8 cellular contexts compared by ENCODE assay signal in the genomic region with DNA sequence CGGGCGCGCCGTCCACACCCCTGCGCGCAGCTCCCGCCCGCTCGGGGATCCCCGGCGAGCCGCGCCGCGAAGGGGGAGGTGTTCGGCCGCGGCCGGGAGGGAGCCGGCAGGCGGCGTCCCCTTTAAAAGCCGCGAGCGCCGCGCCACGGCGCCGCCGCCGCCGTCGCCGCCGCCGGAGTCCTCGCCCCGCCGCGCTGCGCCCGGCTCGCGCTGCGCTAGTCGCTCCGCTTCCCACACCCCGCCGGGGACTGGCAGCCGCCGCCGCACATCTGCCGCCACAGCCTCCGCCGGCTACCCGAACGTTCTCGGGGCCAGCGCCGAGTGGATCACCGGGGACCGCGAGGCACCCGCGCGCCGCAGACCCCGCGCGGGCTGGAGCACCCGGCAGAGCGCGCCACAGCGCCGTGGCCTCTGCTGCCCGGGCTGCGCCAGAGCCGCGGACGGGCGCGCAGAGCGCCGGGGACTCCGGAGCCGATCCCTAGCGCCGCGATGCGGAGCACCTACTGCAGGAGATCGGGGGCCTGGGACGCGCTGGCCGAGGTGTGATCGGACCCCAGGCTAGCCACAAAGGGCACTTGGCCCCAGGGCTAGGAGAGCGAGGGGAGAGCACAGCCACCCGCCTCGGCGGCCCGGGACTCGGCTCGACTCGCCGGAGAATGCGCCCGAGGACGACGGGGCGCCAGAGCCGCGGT. TPM values are rescaled to one million over a fixed set of nuclear protein-coding genes. Genes with fewer than 3 reads are reported as not detected.
DNase-seq lines count a peak whose midpoint lies in the region; ATAC-seq, FAIRE-seq and TF ChIP-seq lines count a peak whose summit lies in the region.

A gene (plus strand): TSS at position 151 of the 692 bp plus-strand sequence. CDS start 2,441 bp downstream, outside the sequence.

- TF ChIP-seq RAD21 in K562 (CRISPR knock-in tag; conservative IDR thresholded peaks at IDR 0.05 in 1 of 2, IDR thresholded peaks at IDR 0.05 in 1 of 2) = no peak

- DNase-seq in 8988T (peak; percentile 58), GM12892 (ENCODE audit: insufficient read length) (peak; percentile 30), NCI-H69 (lab: John Stamatoyannopoulos, UW) (peak; percentile 94), K562 (ENCODE audit: extremely low read depth in 1 of 4, low spot score in 3 of 4) (peak; percentile 9 to 38 (median 17)), putamen (ENCODE audit: low spot score) (peak; percentile 68), NCI-H187 treated with DMSO at 0.1 percent for 48 hours (lab: John Stamatoyannopoulos, UW) (no peak)

- WGBS in K562 (ENCODE audit: insufficient coverage, low coverage, missing lambda C conversion rate) = no CpG with 5 or more reads among the region's 112 CpGs

- H2AFZ ChIP-seq in K562 (ENCODE audit: low read depth, low read length) = no peak within 1 kb of the TSS

- no peaks in the 10 kb centered on the region for H3K79me2 ChIP-seq in K562 (ENCODE audit: control insufficient read depth, insufficient read depth, low read length)

- H3K36me3 ChIP-seq in K562 (ENCODE audit: control insufficient read depth, insufficient read depth, low read length) (no peaks in the 10 kb centered on the region), iPS-18a (ENCODE audit: control insufficient read depth, low read depth, low read length) (peaks cover 5% of the 10 kb centered on the region)

- no peak for TF ChIP-seq POLR2A in GM12892 (IDR thresholded peaks at IDR 0.05; ENCODE audit: low read depth, low read length)
- TF ChIP-seq POLR2A in K562 (conservative IDR thresholded peaks at IDR 0.05) = no peak

- no peak within 1 kb of the TSS for H3K27ac ChIP-seq in K562 (ENCODE audit: extremely low read depth, low read depth, low read length)
- H3K27ac ChIP-seq in iPS-18a (ENCODE audit: low read length) = no peak within 1 kb of the TSS

- no peaks in the 10 kb centered on the region for H4K20me1 ChIP-seq in K562 (replicated peaks; ENCODE audit: control insufficient read depth, insufficient read depth, low read length)

- no peaks in the 10 kb centered on the region; a peak in 1 of 5 replicates for H3K27me3 ChIP-seq in K562 (ENCODE audit: control insufficient read depth in 2 of 2, insufficient read depth in 2 of 2, low read length in 2 of 2)
- peaks cover 57% of the 10 kb centered on the region for H3K27me3 ChIP-seq in iPS-18a (ENCODE audit: control insufficient read depth, insufficient read depth, low read length)

- H3K4me3 ChIP-seq in K562 (no peak within 1 kb of the TSS; the same call in 1 of the 2 replicates), iPS-18a (ENCODE audit: low read length) (peak within 1 kb of the TSS; percentile 79)

- in situ Hi-C loops in K562 (cut with MboI) = no loop called here

- H3K4me1 ChIP-seq in K562 (replicated peaks in 1 of 2; ENCODE audit: control insufficient read depth in 2 of 2, insufficient read depth in 2 of 2, low read length in 2 of 2) (peaks cover 0 to 16% of the 10 kb centered on the region in 2 experiments; a peak in 1 of 5 replicates), iPS-18a (ENCODE audit: control insufficient read depth, low read depth, low read length) (peaks cover 36% of the 10 kb centered on the region)

- H3K4me2 ChIP-seq in K562 (ENCODE audit: insufficient read depth, low read length) = no peak within 1 kb of the TSS; the same call in 1 of the 2 replicates

- CTCF ChIA-PET in K562 (lab: Yijun Ruan, JAX; ENCODE audit: low intra/inter-chr PET ratio) = no interaction called here

- POLR2A ChIA-PET in K562 (lab: Yijun Ruan, JAX) = no interaction called here

- H3K9ac ChIP-seq in K562 (ENCODE audit: insufficient read depth in 1 of 2, low read depth in 2 of 2, low read length in 2 of 2) = no peak within 1 kb of the TSS
- H3K9ac ChIP-seq in iPS-18a (ENCODE audit: low read length) = peak within 1 kb of the TSS; percentile 28

- TF ChIP-seq EP300 in K562 (IDR thresholded peaks at IDR 0.05; ENCODE audit: low read length) = no peak

- BruUV-seq in K562 (replicated peaks; lab: Mats Ljungman, UMichigan) = no TSS peak

- intact Hi-C loops in K562 (cut with micrococcal nuclease) = loop anchor here (5.0 to 10.0 kb wide), 2 partner anchors 1157 to 1955 kb away; no protein-coding TSS in a partner anchor

- no peak for FAIRE-seq in GM12892 (lab: Jason Lieb, UNC)
- no peak for FAIRE-seq in K562 (lab: Jason Lieb, UNC)

- no peak for TF ChIP-seq CTCF in K562 (IDR thresholded peaks at IDR 0.05 in 2 of 3, conservative IDR thresholded peaks at IDR 0.05 in 1 of 3; ENCODE audit: insufficient read depth in 2 of 3, low read depth in 1 of 3, low read length in 3 of 3)

- ATAC-seq in HG02884 (IDR thresholded peaks at IDR 0.05; ENCODE audit: unreplicated experiment) = peak; percentile 41
- peak; percentile 57 for ATAC-seq in K562

- H3K9me3 ChIP-seq in K562 (replicated peaks; ENCODE audit: control insufficient read depth, insufficient read depth, low read depth, low read length) = no peaks in the 10 kb centered on the region
- no peaks in the 10 kb centered on the region for H3K9me3 ChIP-seq in iPS-18a (ENCODE audit: control insufficient read depth, low read depth, low read length)

- H3K9me1 ChIP-seq in K562 (ENCODE audit: control insufficient read depth, insufficient read depth, low read length) = no peaks in the 10 kb centered on the region

TF ChIP-seq in K562, 482 proteins besides CTCF, POLR2A, EP300 and RAD21:
- no peak for TF ChIP-seq MTF1 (CRISPR knock-in tag; IDR thresholded peaks at IDR 0.05; ENCODE audit: borderline replicate concordance)
- TF ChIP-seq ZNF830 (CRISPR knock-in tag; IDR thresholded peaks at IDR 0.05) = no peak
- no peak for TF ChIP-seq KLF6 (CRISPR knock-in tag; IDR thresholded peaks at IDR 0.05; ENCODE audit: borderline replicate concordance)
- no peak for TF ChIP-seq HCFC1 (IDR thresholded peaks at IDR 0.05; ENCODE audit: low read depth, low read length)
- TF ChIP-seq FOXA1 (IDR thresholded peaks at IDR 0.05; ENCODE audit: borderline replicate concordance) = no peak
- TF ChIP-seq ZNF175 (CRISPR knock-in tag; IDR thresholded peaks at IDR 0.05; ENCODE audit: low read depth) = no peak
- no peak for TF ChIP-seq TRIM28 (IDR thresholded peaks at IDR 0.05)
- no peak for TF ChIP-seq RUNX1 (IDR thresholded peaks at IDR 0.05; ENCODE audit: low read depth)
- no peak for TF ChIP-seq SMAD1 (IDR thresholded peaks at IDR 0.05; ENCODE audit: low read depth, low read length, partially characterized antibody)
- no peak for TF ChIP-seq LARP7 (IDR thresholded peaks at IDR 0.05)
- TF ChIP-seq RB1 (IDR thresholded peaks at IDR 0.05; ENCODE audit: low read depth) = no peak
- TF ChIP-seq RFX5 (IDR thresholded peaks at IDR 0.05; ENCODE audit: low read depth, low read length) = no peak
- TF ChIP-seq, protein P1, sequence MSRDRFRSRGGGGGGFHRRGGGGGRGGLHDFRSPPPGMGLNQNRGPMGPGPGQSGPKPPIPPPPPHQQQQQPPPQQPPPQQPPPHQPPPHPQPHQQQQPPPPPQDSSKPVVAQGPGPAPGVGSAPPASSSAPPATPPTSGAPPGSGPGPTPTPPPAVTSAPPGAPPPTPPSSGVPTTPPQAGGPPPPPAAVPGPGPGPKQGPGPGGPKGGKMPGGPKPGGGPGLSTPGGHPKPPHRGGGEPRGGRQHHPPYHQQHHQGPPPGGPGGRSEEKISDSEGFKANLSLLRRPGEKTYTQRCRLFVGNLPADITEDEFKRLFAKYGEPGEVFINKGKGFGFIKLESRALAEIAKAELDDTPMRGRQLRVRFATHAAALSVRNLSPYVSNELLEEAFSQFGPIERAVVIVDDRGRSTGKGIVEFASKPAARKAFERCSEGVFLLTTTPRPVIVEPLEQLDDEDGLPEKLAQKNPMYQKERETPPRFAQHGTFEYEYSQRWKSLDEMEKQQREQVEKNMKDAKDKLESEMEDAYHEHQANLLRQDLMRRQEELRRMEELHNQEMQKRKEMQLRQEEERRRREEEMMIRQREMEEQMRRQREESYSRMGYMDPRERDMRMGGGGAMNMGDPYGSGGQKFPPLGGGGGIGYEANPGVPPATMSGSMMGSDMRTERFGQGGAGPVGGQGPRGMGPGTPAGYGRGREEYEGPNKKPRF (IDR thresholded peaks at IDR 0.05; ENCODE audit: low read depth, low read length) = no peak

RNA-seq across cellular contexts. Expression of the gene that starts here (rescaled TPM):
- not detected for polyA plus RNA-seq in GM12892 (2012; ENCODE audit: missing spikeins)
- 0.14 TPM in 1 of 2 replicates, not detected in the other for total RNA-seq in K562 (2011; cell fraction: chromatin; rRNA removed; ENCODE audit: low replicate concordance)
- total RNA-seq in K562 (2011; cell fraction: nucleolus; rRNA removed) = not detected in 2 replicates
- 0.22 TPM in 1 of 2 replicates, not detected in the other for total RNA-seq in K562 (2011; cell fraction: nucleoplasm; rRNA removed)
- total RNA-seq in K562 (2014; rRNA removed) (not detected in 2 replicates), K562 (2014; rRNA removed; fragmentation: Illumina TruSeq; extraction: Trizol) (0.04 TPM in 1 of 2 replicates, not detected in the other), K562 (2015; rRNA removed; fragmentation: Illumina TruSeq; extraction: Trizol) (not detected in 2 replicates), K562 (2021) (not detected in 2 replicates)
- polyA plus RNA-seq in K562 (2011; rRNA removed) (not detected in 2 replicates), K562 (2014; fragmentation: Illumina TruSeq; extraction: Trizol) (0.03 and 0.06 TPM in 2 replicates), K562 (2014; fragmentation: Nextera tagmentation; extraction: Ambion mirVana) (under 1 TPM in 1 of 2 experiments, not detected in 1; 0.01 TPM), K562 (2014; rRNA removed) (0.01 and 0.07 TPM in 2 replicates)
- polyA plus RNA-seq in K562 (2011; cell fraction: cytosol; rRNA removed) = not detected in 2 replicates
- 0.07 TPM in 1 of 2 replicates, not detected in the other for polyA plus RNA-seq in K562 (2011; cell fraction: nucleus; rRNA removed)
- polyA plus RNA-seq in K562 (2012) = 0.03 and 0.08 TPM in 2 replicates
- polyA minus RNA-seq in K562 (2011; rRNA and poly(A)+ RNA removed) = not detected in 2 replicates
- 0.46 TPM in 1 of 2 replicates, not detected in the other for polyA minus RNA-seq in K562 (2011; cell fraction: cytosol; rRNA and poly(A)+ RNA removed)
- polyA minus RNA-seq in K562 (2011; cell fraction: nucleus; rRNA and poly(A)+ RNA removed) = not detected in 2 replicates

Comparison
In these comparisons a context has a peak if more than half of its experiments do, and no peak if none do; other contexts are left out.
1. Peak in DNase-seq and ATAC-seq in K562; RNA of the gene not detected or under 1 TPM.